In the genomic region with DNA sequence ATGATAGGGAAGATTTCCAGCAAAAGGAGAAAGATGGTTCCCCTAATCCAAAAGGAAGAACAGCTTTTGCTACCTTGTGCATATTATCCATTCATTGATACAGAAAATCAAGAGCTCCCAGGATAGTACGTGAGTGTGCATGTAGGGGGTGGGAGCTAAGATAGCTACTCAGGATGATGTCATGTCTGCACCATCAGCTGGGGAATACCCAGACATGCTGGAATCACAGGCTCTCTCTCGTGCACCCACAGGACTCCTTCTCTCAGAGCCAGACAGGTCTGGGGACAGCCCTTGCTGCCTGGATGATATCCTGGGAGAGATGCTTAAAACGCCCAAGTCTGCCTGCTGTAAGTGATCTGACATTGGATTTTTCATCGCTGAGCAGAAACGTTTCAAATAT, we compare ENCODE assay signal across 8 cellular contexts. TPM values are rescaled to one million over a fixed set of nuclear protein-coding genes. Genes with fewer than 3 reads are reported as not detected.
DNase-seq lines count a peak whose midpoint lies in the region; ATAC-seq and TF ChIP-seq lines count a peak whose summit lies in the region.

No MANE protein-coding gene starts in this region.

- H3K9me3 ChIP-seq in lower lobe of right lung, result no peaks in the 10 kb centered on the region

- no peak for TF ChIP-seq CTCF in lower lobe of right lung (IDR thresholded peaks at IDR 0.05)

- H3K4me3 ChIP-seq in lower lobe of right lung, result no peak overlapping the region

- intact Hi-C loops in lower lobe of right lung (cut with DNase I), result no loop called here

- peaks cover under 1% of the 10 kb centered on the region for H3K4me1 ChIP-seq in lower lobe of right lung

- DNase-seq in activated CD4-positive, CD25-positive, alpha-beta regulatory T cell treated with anti-CD3 and anti-CD28 coated beads, Interleukin-2, amount 50 U/mL, for 72 hours, result no peak
- DNase-seq in effector CD4-positive, alpha-beta T cell, result peak; percentile 8
- peak; percentile 50 for DNase-seq in stimulated activated CD4-positive, alpha-beta T cell treated with anti-CD3 and anti-CD28 coated beads, Interleukin-1b, Interleukin-23, amount 100 ng/mL, for 48 hours
- DNase-seq in globus pallidus (ENCODE audit: low spot score), result no peak
- DNase-seq in lower lobe of right lung, result no peak

- H3K27ac ChIP-seq in lower lobe of right lung, result no peak overlapping the region

- ATAC-seq in activated CD4-positive, CD25-positive, alpha-beta regulatory T cell treated with anti-CD3 and anti-CD28 coated beads, Interleukin-2, amount 50 U/mL, for 24 hours, result peak; percentile 88 to 97
- ATAC-seq in HG03460 (IDR thresholded peaks at IDR 0.05; ENCODE audit: unreplicated experiment) (peak; percentile 79), lower lobe of right lung (no peak), GM19455 (IDR thresholded peaks at IDR 0.05; ENCODE audit: unreplicated experiment) (no peak)

- no peaks in the 10 kb centered on the region for H3K36me3 ChIP-seq in lower lobe of right lung

- H3K27me3 ChIP-seq in lower lobe of right lung (ENCODE audit: low read depth), result no peaks in the 10 kb centered on the region

RNA-seq across cellular contexts. Expression of a gene that starts 38.9 kb away (rescaled TPM):
- 116 TPM for total RNA-seq in lower lobe of right lung

Comparison
In these comparisons a context has a peak if more than half of its experiments do, and no peak if none do; other contexts are left out.
1. ATAC-seq: peak in activated CD4-positive, CD25-positive, alpha-beta regulatory T cell treated with anti-CD3 and anti-CD28 coated beads, Interleukin-2, amount 50 U/mL, for 24 hours (2 of 2) and HG03460 (single experiment); none in lower lobe of right lung (0 of 2) and GM19455 (single experiment).
2. DNase-seq: peak in effector CD4-positive, alpha-beta T cell (single experiment) and stimulated activated CD4-positive, alpha-beta T cell treated with anti-CD3 and anti-CD28 coated beads, Interleukin-1b, Interleukin-23, amount 100 ng/mL, for 48 hours (single experiment); none in activated CD4-positive, CD25-positive, alpha-beta regulatory T cell treated with anti-CD3 and anti-CD28 coated beads, Interleukin-2, amount 50 U/mL, for 72 hours (single experiment), globus pallidus (single experiment) and lower lobe of right lung (single experiment).